ENCODE assay signal across 25 cellular contexts in genomic region chr21:44466996-44467858, GRCh38. TPM values are rescaled to one million over a fixed set of nuclear protein-coding genes. Genes with fewer than 3 reads are reported as not detected.
"Had no signal": no experiment of that assay in that cellular context is flagged by ENCODE, and none has a peak within 500 bp of the region (broad histone marks: within the 10 kb centered on the region; RNA-seq: fewer than 3 reads in every experiment).

No MANE protein-coding gene starts in this region.

- H3K36me3 ChIP-seq: ascending aorta had no signal

- H3K4me1 Mint-ChIP-seq: activated CD4-positive, alpha-beta memory T cell treated with anti-CD3 and anti-CD28 coated beads, Interleukin-2, amount 10 ng/mL, durations not matched to agents 7 days and 5 days; activated CD4-positive, alpha-beta T cell treated with anti-CD3 and anti-CD28 coated beads for 36 hours; activated naive CD4-positive, alpha-beta T cell treated with anti-CD3 and anti-CD28 coated beads, Interleukin-2, amount 10 ng/mL, durations not matched to agents 7 days and 5 days; activated T-helper 17 cell treated with anti-CD3 and anti-CD28 coated beads, Interleukin-2, amount 50 U/mL, for 72 hours; central memory CD8-positive, alpha-beta T cell had no signal

- FAIRE-seq: bronchial epithelial cell, RCC 7860 had no signal

- H3K9me3 Mint-ChIP-seq: activated T-helper 17 cell treated with anti-CD3 and anti-CD28 coated beads, Interleukin-2, amount 50 U/mL, for 72 hours; central memory CD8-positive, alpha-beta T cell had no signal

- H3K4me3 Mint-ChIP-seq: activated CD4-positive, alpha-beta memory T cell treated with anti-CD3 and anti-CD28 coated beads, Interleukin-2, amount 10 ng/mL, durations not matched to agents 7 days and 5 days; activated CD4-positive, alpha-beta T cell treated with anti-CD3 and anti-CD28 coated beads for 36 hours; activated naive CD4-positive, alpha-beta T cell treated with anti-CD3 and anti-CD28 coated beads, Interleukin-2, amount 10 ng/mL, durations not matched to agents 7 days and 5 days; activated T-helper 17 cell treated with anti-CD3 and anti-CD28 coated beads, Interleukin-2, amount 50 U/mL, for 72 hours; central memory CD8-positive, alpha-beta T cell; T-helper 17 cell had no signal

- H3K4me1 ChIP-seq: ascending aorta, body of pancreas had no signal

- H3K27ac ChIP-seq: ascending aorta, body of pancreas, VCaP had no signal

- H3K9me3 ChIP-seq: ascending aorta, body of pancreas had no signal

- H3K27ac Mint-ChIP-seq: activated CD4-positive, alpha-beta memory T cell treated with anti-CD3 and anti-CD28 coated beads, Interleukin-2, amount 10 ng/mL, durations not matched to agents 7 days and 5 days; activated CD4-positive, alpha-beta T cell treated with anti-CD3 and anti-CD28 coated beads for 36 hours; activated naive CD4-positive, alpha-beta T cell treated with anti-CD3 and anti-CD28 coated beads, Interleukin-2, amount 10 ng/mL, durations not matched to agents 7 days and 5 days; activated T-helper 17 cell treated with anti-CD3 and anti-CD28 coated beads, Interleukin-2, amount 50 U/mL, for 72 hours; T-helper 17 cell had no signal

- ATAC-seq: activated CD4-positive, alpha-beta T cell treated with anti-CD3 and anti-CD28 coated beads for 36 hours; activated T-helper 17 cell treated with anti-CD3 and anti-CD28 coated beads, Interleukin-2, amount 50 U/mL, for 72 hours; body of pancreas; T-helper 17 cell had no signal

- H3K27me3 ChIP-seq: ascending aorta, body of pancreas had no signal

- H3K4me3 ChIP-seq: ascending aorta, body of pancreas had no signal

- H3K36me3 Mint-ChIP-seq: activated naive CD4-positive, alpha-beta T cell treated with anti-CD3 and anti-CD28 coated beads, Interleukin-2, amount 10 ng/mL, durations not matched to agents 7 days and 5 days had no signal

- H3K27me3 Mint-ChIP-seq: activated CD4-positive, alpha-beta memory T cell treated with anti-CD3 and anti-CD28 coated beads, Interleukin-2, amount 10 ng/mL, durations not matched to agents 7 days and 5 days; activated CD4-positive, alpha-beta T cell treated with anti-CD3 and anti-CD28 coated beads for 36 hours; activated T-helper 17 cell treated with anti-CD3 and anti-CD28 coated beads, Interleukin-2, amount 50 U/mL, for 72 hours; central memory CD8-positive, alpha-beta T cell had no signal

- DNase-seq: activated CD4-positive, alpha-beta memory T cell treated with anti-CD3 and anti-CD28 coated beads, Interleukin-2, amount 10 ng/mL, durations not matched to agents 7 days and 5 days; activated CD4-positive, alpha-beta T cell treated with anti-CD3 and anti-CD28 coated beads for 36 hours; activated CD4-positive, alpha-beta T cell treated with anti-CD3 and anti-CD28 coated beads, Interleukin-2, amount 50 U/mL, for 1 hour; activated gamma-delta T cell treated with Interleukin-2 at 50 U/mL for 16 hours; activated naive CD4-positive, alpha-beta T cell treated with anti-CD3 and anti-CD28 coated beads, Interleukin-2, amount 10 ng/mL, durations not matched to agents 7 days and 5 days; activated T-cell treated with anti-CD3 and anti-CD28 coated beads for 4 hours; activated T-cell treated with anti-CD3 and anti-CD28 coated beads, Interleukin-2, amount 50 U/mL, for 48 hours; body of pancreas; KG1; NCI-H1048; NCI-H1930; NCI-H2171; NCI-H2227 treated with DMSO at 0.1 percent for 48 hours; NCI-H526 treated with DMSO at 0.1 percent for 48 hours; NCI-H82; SHP77; T-helper 17 cell had no signal

RNA-seq across cellular contexts. Expression of gene LRRC3, which starts 11.9 kb away (rescaled TPM):
- total RNA-seq: LHCN-M2, M059J had no signal
